10 cellular contexts compared by ENCODE assay signal in genomic region chr19:56622374-56622773, GRCh38. TPM values are rescaled to one million over a fixed set of nuclear protein-coding genes. Genes with fewer than 3 reads are reported as not detected.
"Had no signal": no experiment of that assay in that cellular context is flagged by ENCODE, and none has a peak within 500 bp of the region (broad histone marks: within the 10 kb centered on the region; RNA-seq: fewer than 3 reads in every experiment).

No MANE protein-coding gene starts in this region.

- ATAC-seq: HepG2 had no signal

- H3K4me3 Mint-ChIP-seq: H9, IgD-negative memory B cell had no signal

- H3K27ac Mint-ChIP-seq: H9, IgD-negative memory B cell had no signal

- DNase-seq: GM23248, GOT3, H9, HCEC 1CT, KBM-7 had no signal

- H3K27ac ChIP-seq: GM23248, HL-60 had no signal

- H3K27me3 Mint-ChIP-seq: IgD-negative memory B cell had no signal

- H3K4me1 Mint-ChIP-seq: H9, IgD-negative memory B cell had no signal

- H3K4me3 ChIP-seq: GM23248 had no signal

RNA-seq across cellular contexts. Expression of gene SMIM17, which starts 20.6 kb away (rescaled TPM):
- total RNA-seq: H4, HT1080 had no signal
- polyA plus RNA-seq: GM23248, IgD-negative memory B cell had no signal

RNA-seq across cellular contexts. Expression of gene ZNF835, which starts 49.2 kb away (rescaled TPM):
- total RNA-seq: GM23248, HepG2 had no signal
- polyA plus RNA-seq: HepG2 had no signal

RNA-seq across cellular contexts. Expression of gene ZNF470, which starts 55.1 kb away (rescaled TPM):
- total RNA-seq: HepG2 had no signal
- polyA plus RNA-seq: HepG2 had no signal
